In the genomic region with DNA sequence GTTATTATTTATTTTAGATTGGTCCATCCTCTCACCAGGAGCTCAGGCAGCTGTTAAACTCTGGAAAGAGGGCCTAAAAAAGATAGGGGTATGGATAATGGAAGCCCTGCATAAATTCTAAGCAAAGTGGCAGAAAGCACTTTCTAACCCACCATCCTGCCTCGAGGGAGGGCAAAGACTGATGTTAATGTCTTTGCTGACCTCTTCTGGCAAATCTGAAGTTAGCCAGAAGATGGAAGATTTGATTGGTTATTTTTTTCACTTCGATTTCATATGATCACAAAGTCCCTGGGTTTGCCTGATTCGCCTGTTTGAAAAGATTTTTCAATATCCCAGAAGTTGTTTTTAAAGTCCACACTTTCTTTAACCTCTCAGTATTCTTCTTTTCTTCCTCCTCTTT, we compare ENCODE assay signal across 12 cellular contexts. TPM values are rescaled to one million over a fixed set of nuclear protein-coding genes. Genes with fewer than 3 reads are reported as not detected.
DNase-seq lines count a peak whose midpoint lies in the region; ATAC-seq and TF ChIP-seq lines count a peak whose summit lies in the region.
"Had no signal": no experiment of that assay in that cellular context is flagged by ENCODE, and none has a peak within 500 bp of the region (broad histone marks: within the 10 kb centered on the region; RNA-seq: fewer than 3 reads in every experiment).

No MANE protein-coding gene starts in this region.

- peak; percentile 18 for DNase-seq in AG08396 (ENCODE audit: low spot score)
- peak; percentile 23 for DNase-seq in GM13977 (ENCODE audit: low spot score)
- DNase-seq in RPMI7951 (ENCODE audit: low read depth) = peak; percentile 26
- peak; percentile 54 for DNase-seq in fibroblast of peridontal ligament (ENCODE audit: extremely low read depth)
- DNase-seq in stimulated activated CD4-positive, alpha-beta T cell treated with anti-CD3 and anti-CD28 coated beads, Interleukin-12 subunit alpha, Interleukin-12 subunit beta, amount 100 ng/mL, for 4 hours = no peak
- DNase-seq in NOMO-1 treated with dmso at 0.1 percent for 144 hours (lab: John Stamatoyannopoulos, UW; ENCODE audit: unreplicated experiment) = no peak
- DNase-seq: activated naive CD8-positive, alpha-beta T cell treated with anti-CD3 and anti-CD28 coated beads for 36 hours; DMS79 treated with DMSO at 0.1 percent for 48 hours; T-cell had no signal

- TF ChIP-seq CTCF in GM13977 (IDR thresholded peaks at IDR 0.05; ENCODE audit: extremely low read depth, insufficient read depth, missing control alignments) = peak; percentile 34

- in situ Hi-C loops in GM13977 (cut with MboI; ENCODE audit: low pct_unique_long_range_greater_than_20kb, low sequenced_read_pairs, unreplicated experiment) = loop anchor here (25.0 kb wide), 1 partner anchor 365 kb away; no protein-coding TSS in a partner anchor

- ATAC-seq in GM19351 (IDR thresholded peaks at IDR 0.05; ENCODE audit: unreplicated experiment) (no peak), GM21360 (IDR thresholded peaks at IDR 0.05; ENCODE audit: unreplicated experiment) (no peak)
- ATAC-seq: T-cell had no signal

RNA-seq across cellular contexts. Expression of a gene that starts 24.8 kb away (rescaled TPM):
- not detected in 2 replicates for total RNA-seq in RPMI7951 (2014; rRNA removed; shearing (Covaris generic))
- total RNA-seq: activated naive CD8-positive, alpha-beta T cell treated with anti-CD3 and anti-CD28 coated beads for 36 hours; skeletal muscle tissue; T-cell had no signal

RNA-seq across cellular contexts. Expression of a gene that starts 39.9 kb away (rescaled TPM):
- total RNA-seq in RPMI7951 (2014; rRNA removed; shearing (Covaris generic)) = not detected in 2 replicates

RNA-seq across cellular contexts. Expression of a gene that starts 50.0 kb away (rescaled TPM):
- total RNA-seq in RPMI7951 (2014; rRNA removed; shearing (Covaris generic)) = not detected in 2 replicates
- total RNA-seq: activated naive CD8-positive, alpha-beta T cell treated with anti-CD3 and anti-CD28 coated beads for 36 hours; skeletal muscle tissue; T-cell had no signal

Comparison
In these comparisons a context has a peak if more than half of its experiments do, and no peak if none do; other contexts are left out.
1. DNase-seq: peak in AG08396 (single experiment), GM13977 (single experiment), RPMI7951 (single experiment) and fibroblast of peridontal ligament (single experiment); none in stimulated activated CD4-positive, alpha-beta T cell treated with anti-CD3 and anti-CD28 coated beads, Interleukin-12 subunit alpha, Interleukin-12 subunit beta, amount 100 ng/mL, for 4 hours (single experiment) and NOMO-1 treated with dmso at 0.1 percent for 144 hours (single experiment).